Comparison of ENCODE assay signal across 8 cellular contexts in genomic region chr7:44881610-44882009, GRCh38. TPM values are rescaled to one million over a fixed set of nuclear protein-coding genes. Genes with fewer than 3 reads are reported as not detected.
DNase-seq lines count a peak whose midpoint lies in the region; ATAC-seq and TF ChIP-seq lines count a peak whose summit lies in the region.

No MANE protein-coding gene starts in this region.

- H3K4me3 ChIP-seq in SJSA1 (peak overlapping the region; percentile 97), fibroblast of villous mesenchyme (ENCODE audit: low read depth, low read length) (peak overlapping the region; percentile 78), subcutaneous abdominal adipose tissue (ENCODE audit: low read depth in 1 of 5, low read length in 5 of 5) (peak overlapping the region; percentile 24 to 61 (median 46)), left lung (peak overlapping the region in 1 of 2 donors; percentile 96)

- H3K9ac ChIP-seq in subcutaneous abdominal adipose tissue (ENCODE audit: low read length in 5 of 5) = peak overlapping the region in 3 of 5 donors; percentile 39 to 54 (median 51)

- no peaks in the 10 kb centered on the region for H3K9me3 Mint-ChIP-seq in activated T-cell treated with anti-CD3 and anti-CD28 coated beads, Interleukin-2, amount 50 U/mL, for 72 hours

- H3K36me3 ChIP-seq in SJSA1 = peaks cover 84% of the 10 kb centered on the region
- peaks cover 0 to 7% (median 4%) of the 10 kb centered on the region in 5 donors for H3K36me3 ChIP-seq in subcutaneous abdominal adipose tissue (ENCODE audit: control insufficient read depth in 5 of 5, insufficient read depth in 5 of 5, low read length in 5 of 5)
- H3K36me3 ChIP-seq in left lung = no peaks in the 10 kb centered on the region

- H3K9me3 ChIP-seq in SJSA1 (replicated peaks) (peaks cover 5% of the 10 kb centered on the region; the same call in 1 of the 2 replicates), subcutaneous abdominal adipose tissue (ENCODE audit: control insufficient read depth in 5 of 5, low read length in 5 of 5) (no peaks in the 10 kb centered on the region), left lung (no peaks in the 10 kb centered on the region)

- H3K4me3 Mint-ChIP-seq in activated T-cell treated with anti-CD3 and anti-CD28 coated beads, Interleukin-2, amount 50 U/mL, for 72 hours = peak overlapping the region; percentile 84 to 93

- H3K4me1 Mint-ChIP-seq in activated T-cell treated with anti-CD3 and anti-CD28 coated beads, Interleukin-2, amount 50 U/mL, for 72 hours (ENCODE audit: low read depth) = peaks cover 71% of the 10 kb centered on the region

- intact Hi-C loops in left lung (cut with DNase I) = no loop called here

- H3K27ac ChIP-seq in SJSA1 (peak overlapping the region; percentile 40), subcutaneous abdominal adipose tissue (ENCODE audit: low read depth, low read length) (no peak overlapping the region), left lung (peak overlapping the region in 1 of 2 donors; percentile 3)

- H3K27ac Mint-ChIP-seq in activated T-cell treated with anti-CD3 and anti-CD28 coated beads, Interleukin-2, amount 50 U/mL, for 72 hours = peak overlapping the region; percentile 43

- TF ChIP-seq CTCF in fibroblast of villous mesenchyme (IDR thresholded peaks at IDR 0.05; ENCODE audit: insufficient read depth, low read depth, low read length) (no peak), left lung (IDR thresholded peaks at IDR 0.05) (no peak)

- no peak for ATAC-seq in activated T-cell treated with anti-CD3 and anti-CD28 coated beads, Interleukin-2, amount 50 U/mL, for 72 hours (replicated peaks in 1 of 2)
- no peak for ATAC-seq in left lung

- H3K27me3 Mint-ChIP-seq in activated T-cell treated with anti-CD3 and anti-CD28 coated beads, Interleukin-2, amount 50 U/mL, for 72 hours (ENCODE audit: low read depth) = no peaks in the 10 kb centered on the region

- peaks cover 16 to 33% of the 10 kb centered on the region in 2 donors for H3K36me3 Mint-ChIP-seq in activated T-cell treated with anti-CD3 and anti-CD28 coated beads, Interleukin-2, amount 50 U/mL, for 72 hours (ENCODE audit: insufficient read depth in 2 of 2)

- DNase-seq in activated T-cell treated with anti-CD3 and anti-CD28 coated beads, Interleukin-2, amount 50 U/mL, for 72 hours = no peak
- DNase-seq in activated T-cell treated with anti-CD3 and anti-CD28 coated beads, Interleukin-2, amount 50 U/mL, for 48 hours = no peak
- DNase-seq in SJSA1 (ENCODE audit: low read depth in 1 of 2, low spot score in 2 of 2) = peak in 1 of 2 experiments; percentile 41
- peak; percentile 71 for DNase-seq in fibroblast of villous mesenchyme (ENCODE audit: low read depth)
- no peak for DNase-seq in pons (ENCODE audit: low spot score)
- DNase-seq in left lung = no peak
- DNase-seq in activated CD4-positive, CD25-positive, alpha-beta regulatory T cell treated with anti-CD3 and anti-CD28 coated beads, Interleukin-2, amount 50 U/mL, for 72 hours = no peak

- peaks cover 46% of the 10 kb centered on the region for H3K4me1 ChIP-seq in SJSA1 (replicated peaks)
- peaks cover 13 to 67% (median 59%) of the 10 kb centered on the region in 5 donors for H3K4me1 ChIP-seq in subcutaneous abdominal adipose tissue (ENCODE audit: control insufficient read depth in 5 of 5, insufficient read depth in 5 of 5, low read length in 5 of 5)
- H3K4me1 ChIP-seq in left lung = peaks cover 28 to 66% of the 10 kb centered on the region in 2 donors

- no peaks in the 10 kb centered on the region; the same call in 1 of the 2 replicates for H3K27me3 ChIP-seq in SJSA1 (replicated peaks)
- H3K27me3 ChIP-seq in subcutaneous abdominal adipose tissue (ENCODE audit: control insufficient read depth in 5 of 5, insufficient read depth in 4 of 5, low read length in 5 of 5) = no peaks in the 10 kb centered on the region
- no peaks in the 10 kb centered on the region for H3K27me3 ChIP-seq in left lung

RNA-seq across cellular contexts. Expression of gene PURB, which starts 3.7 kb away (rescaled TPM):
- total RNA-seq in activated T-cell treated with anti-CD3 and anti-CD28 coated beads, Interleukin-2, amount 50 U/mL, for 72 hours = 10 to 100 TPM; 27.1 to 29.6 TPM
- 10.4 and 23.0 TPM in 2 replicates for total RNA-seq in SJSA1 (2014; rRNA removed; shearing (Covaris generic))
- total RNA-seq in fibroblast of villous mesenchyme = 24.5 and 29.8 TPM in 2 replicates
- total RNA-seq in left lung = 10 to 100 TPM; 23.5 to 26.3 TPM

RNA-seq across cellular contexts. Expression of gene H2AZ2, which starts 33.7 kb away (rescaled TPM):
- 100 to 1,000 TPM; 233 to 274 TPM for total RNA-seq in activated T-cell treated with anti-CD3 and anti-CD28 coated beads, Interleukin-2, amount 50 U/mL, for 72 hours
- 436 and 536 TPM in 2 replicates for total RNA-seq in SJSA1 (2014; rRNA removed; shearing (Covaris generic))
- 111 and 118 TPM in 2 replicates for total RNA-seq in fibroblast of villous mesenchyme
- 100 to 1,000 TPM; 113 to 182 TPM for total RNA-seq in left lung
